Comparison of ENCODE assay signal across 1 cellular context in the genomic region with DNA sequence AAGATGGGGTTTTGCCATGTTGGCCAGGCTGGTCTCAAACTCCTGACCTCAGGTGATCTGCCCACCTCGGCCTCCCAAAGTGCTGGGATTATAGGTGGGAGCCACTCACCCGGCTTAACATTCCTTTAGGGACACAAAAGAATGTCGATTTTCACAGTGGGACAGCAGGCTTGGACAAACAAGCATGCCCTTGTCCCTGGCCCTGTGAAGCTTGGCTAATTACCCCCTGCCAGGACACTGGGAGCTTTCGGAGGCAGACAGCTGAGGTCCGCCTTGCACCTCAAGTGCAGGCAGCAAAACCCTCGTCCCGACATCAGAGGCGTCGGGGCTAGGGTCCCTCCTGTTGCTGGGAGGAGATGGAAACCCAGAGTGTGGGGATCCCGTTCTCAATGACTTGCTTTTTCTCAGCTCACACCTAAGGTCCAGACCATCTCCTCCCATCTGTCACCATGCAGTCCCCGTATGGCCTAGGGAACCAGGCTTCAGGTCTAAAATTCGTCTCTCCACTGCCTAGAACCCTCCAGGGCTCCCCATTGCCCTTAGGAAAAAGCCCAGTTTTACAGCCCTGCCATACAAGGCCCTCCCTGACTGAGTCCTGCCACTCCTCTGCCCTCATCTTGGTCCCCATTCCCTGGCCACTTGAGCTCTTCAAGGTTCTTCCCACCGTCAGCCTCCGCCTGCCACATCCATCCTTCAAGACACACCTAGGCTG.
TF ChIP-seq lines count a peak whose summit lies in the region.

No MANE protein-coding gene starts in this region.

TF ChIP-seq in IMR-90, 13 proteins besides CTCF, POLR2A, EP300 and RAD21:
- TF ChIP-seq CEBPB (IDR thresholded peaks at IDR 0.05; ENCODE audit: low read depth, low read length) (no peak), SMC3 (IDR thresholded peaks at IDR 0.05; ENCODE audit: low read depth, low read length) (no peak), CHD1 (IDR thresholded peaks at IDR 0.05; ENCODE audit: low read depth, low read length) (no peak), BHLHE40 (IDR thresholded peaks at IDR 0.05; ENCODE audit: low read depth, low read length) (no peak), MXI1 (IDR thresholded peaks at IDR 0.05; ENCODE audit: borderline replicate concordance, low read depth, low read length) (no peak), MAFK (IDR thresholded peaks at IDR 0.05; ENCODE audit: low read depth, low read length) (no peak), RCOR1 (IDR thresholded peaks at IDR 0.05; ENCODE audit: insufficient replicate concordance, low read length) (no peak), ELK1 (IDR thresholded peaks at IDR 0.05; ENCODE audit: borderline replicate concordance, low read depth, low read length) (no peak), MAZ (IDR thresholded peaks at IDR 0.05; ENCODE audit: borderline replicate concordance, low read depth, low read length) (no peak), RFX5 (IDR thresholded peaks at IDR 0.05; ENCODE audit: low read depth, low read length) (no peak)
- TF ChIP-seq, protein P1, sequence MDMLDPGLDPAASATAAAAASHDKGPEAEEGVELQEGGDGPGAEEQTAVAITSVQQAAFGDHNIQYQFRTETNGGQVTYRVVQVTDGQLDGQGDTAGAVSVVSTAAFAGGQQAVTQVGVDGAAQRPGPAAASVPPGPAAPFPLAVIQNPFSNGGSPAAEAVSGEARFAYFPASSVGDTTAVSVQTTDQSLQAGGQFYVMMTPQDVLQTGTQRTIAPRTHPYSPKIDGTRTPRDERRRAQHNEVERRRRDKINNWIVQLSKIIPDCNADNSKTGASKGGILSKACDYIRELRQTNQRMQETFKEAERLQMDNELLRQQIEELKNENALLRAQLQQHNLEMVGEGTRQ (IDR thresholded peaks at IDR 0.05; ENCODE audit: low read depth, low read length), result no peak
